In genomic region chr22:41267958-41268357, GRCh38 we compare ENCODE assay signal across 20 cellular contexts.
"Had no signal": no experiment of that assay in that cellular context is flagged by ENCODE, and none has a peak within 500 bp of the region (broad histone marks: within the 10 kb centered on the region; RNA-seq: fewer than 3 reads in every experiment).

No MANE protein-coding gene starts in this region.

- H3K9me3 ChIP-seq: SJCRH30 had no signal

- H3K27ac ChIP-seq: HL-60, SJCRH30 had no signal

- H3K4me3 ChIP-seq: SJCRH30 had no signal

- H3K4me1 ChIP-seq: SJCRH30 had no signal

- ATAC-seq: SK-N-SH treated with all-trans-retinoic acid at 6 μM for 48 hours had no signal

- DNase-seq: Karpas-422, KG1, MM.1S, NCI-H1092 treated with DMSO at 0.1 percent for 48 hours, NCI-H1436, NCI-H187, NCI-H2029, NCI-H2081 treated with DMSO at 0.1 percent for 48 hours, NCI-H2171, NCI-H226, NCI-H446, NCI-H510A, NCI-H524 treated with DMSO at 0.1 percent for 48 hours, NCI-H69, NCI-H774, RPMI8226, SHP77 treated with DMSO at 0.1 percent for 48 hours, SJCRH30 had no signal

- H3K27me3 ChIP-seq: SJCRH30 had no signal
